Comparison of ENCODE assay signal across 12 cellular contexts in the genomic region with DNA sequence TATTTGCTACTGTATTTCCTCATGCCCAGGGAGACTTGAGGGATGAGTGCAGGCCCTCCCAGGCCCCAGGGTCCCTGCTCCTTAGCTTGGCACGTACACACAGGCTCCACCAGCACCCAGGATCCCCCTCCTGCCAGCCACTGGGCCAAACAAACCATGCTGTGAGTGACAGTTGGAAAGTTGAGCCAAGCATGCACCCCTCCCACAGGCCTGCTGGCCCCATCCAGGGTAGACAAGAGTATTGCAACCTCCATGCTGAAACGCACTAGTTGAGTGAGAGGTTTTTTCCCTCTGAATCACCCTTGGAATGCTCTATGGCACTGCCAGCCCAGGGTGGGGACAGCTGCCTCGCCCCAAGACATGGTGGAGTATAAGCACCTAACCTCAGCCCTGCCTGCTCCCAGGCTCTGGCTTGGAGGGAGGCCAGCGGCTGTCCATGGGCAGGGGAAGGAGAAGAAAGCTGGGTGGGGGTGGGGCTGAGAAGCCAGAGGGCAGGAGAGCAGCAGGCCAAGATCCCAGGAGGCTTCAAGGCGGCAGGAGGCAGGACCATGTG. TPM values are rescaled to one million over a fixed set of nuclear protein-coding genes. Genes with fewer than 3 reads are reported as not detected.
DNase-seq lines count a peak whose midpoint lies in the region; ATAC-seq and TF ChIP-seq lines count a peak whose summit lies in the region.
"Had no signal": no experiment of that assay in that cellular context is flagged by ENCODE, and none has a peak within 500 bp of the region (broad histone marks: within the 10 kb centered on the region; RNA-seq: fewer than 3 reads in every experiment).

No MANE protein-coding gene starts in this region.

- H3K4me3 ChIP-seq in MG63 (no peak overlapping the region), mucosa of rectum (ENCODE audit: low read length in 2 of 2) (peak overlapping the region in 1 of 2 donors; percentile 7), brain microvascular endothelial cell (ENCODE audit: low read depth, low read length) (no peak overlapping the region)

- H3K9me3 ChIP-seq in MG63, result no peaks in the 10 kb centered on the region
- H3K9me3 ChIP-seq in mucosa of rectum (ENCODE audit: control insufficient read depth in 2 of 2, low read length in 2 of 2), result no peaks in the 10 kb centered on the region

- no peak for ATAC-seq in GM21367 (IDR thresholded peaks at IDR 0.05; ENCODE audit: unreplicated experiment)

- no peak for TF ChIP-seq CTCF in brain microvascular endothelial cell (IDR thresholded peaks at IDR 0.05; ENCODE audit: low read depth, low read length, missing control alignments)

- peaks cover 3 to 9% of the 10 kb centered on the region in 2 donors for H3K4me1 ChIP-seq in mucosa of rectum (ENCODE audit: control insufficient read depth in 2 of 2, insufficient read depth in 2 of 2, low read length in 2 of 2)

- H3K36me3 ChIP-seq in MG63 (no peaks in the 10 kb centered on the region), mucosa of rectum (ENCODE audit: control insufficient read depth in 2 of 2, insufficient read depth in 2 of 2, low read length in 2 of 2) (no peaks in the 10 kb centered on the region), brain microvascular endothelial cell (replicated peaks) (no peaks in the 10 kb centered on the region)
- H3K36me3 ChIP-seq: WERI-Rb-1 had no signal

- in situ Hi-C loops in ACHN (cut with HindIII; ENCODE audit: low pct_ligation_motif_present, low pct_unique_long_range_greater_than_20kb, low sequenced_read_pairs) (no loop called here), brain microvascular endothelial cell (cut with HindIII; ENCODE audit: low pct_ligation_motif_present, low sequenced_read_pairs) (no loop called here)

- peak overlapping the region; percentile 90 for H3K27ac ChIP-seq in epithelial cell of prostate
- peak overlapping the region; percentile 50 to 76 for H3K27ac ChIP-seq in mucosa of rectum (ENCODE audit: low read depth in 2 of 2, low read length in 2 of 2)
- H3K27ac ChIP-seq in brain microvascular endothelial cell, result no peak overlapping the region
- H3K27ac ChIP-seq: WERI-Rb-1 had no signal

- H3K27me3 ChIP-seq in MG63 (no peaks in the 10 kb centered on the region), mucosa of rectum (ENCODE audit: control insufficient read depth in 2 of 2, insufficient read depth in 2 of 2, low read length in 2 of 2) (no peaks in the 10 kb centered on the region), brain microvascular endothelial cell (replicated peaks) (no peaks in the 10 kb centered on the region)

- DNase-seq in ACHN (peak; percentile 85), MG63 (peak; percentile 94), epithelial cell of prostate (ENCODE audit: low read depth, low spot score) (peak; percentile 66), GM19238 (ENCODE audit: insufficient read length, low spot score) (no peak), brain microvascular endothelial cell (no peak), NCI-H510A (lab: John Stamatoyannopoulos, UW) (no peak)
- DNase-seq: GF-D8; NCI-H1092 treated with DMSO at 0.1 percent for 48 hours; stimulated activated CD4-positive, alpha-beta T cell treated with anti-CD3 and anti-CD28 coated beads, Interleukin-4, amount 100 ng/mL, for 4 hours; WERI-Rb-1 had no signal

- H3K9ac ChIP-seq in mucosa of rectum (ENCODE audit: low read depth in 1 of 2, low read length in 2 of 2), result no peak overlapping the region

RNA-seq across cellular contexts. Expression of a gene that starts 49.6 kb away (rescaled TPM):
- 1.4 and 2.0 TPM in 2 replicates for total RNA-seq in MG63 (2014; rRNA removed; shearing (Covaris generic); ENCODE audit: low replicate concordance)

Comparison
In these comparisons a context has a peak if more than half of its experiments do, and no peak if none do; other contexts are left out.
1. DNase-seq: peak in ACHN (single experiment), MG63 (single experiment) and epithelial cell of prostate (single experiment); none in GM19238 (single experiment), brain microvascular endothelial cell (single experiment) and NCI-H510A (single experiment).